ENCODE assay signal across 1 cellular context in the genomic region with DNA sequence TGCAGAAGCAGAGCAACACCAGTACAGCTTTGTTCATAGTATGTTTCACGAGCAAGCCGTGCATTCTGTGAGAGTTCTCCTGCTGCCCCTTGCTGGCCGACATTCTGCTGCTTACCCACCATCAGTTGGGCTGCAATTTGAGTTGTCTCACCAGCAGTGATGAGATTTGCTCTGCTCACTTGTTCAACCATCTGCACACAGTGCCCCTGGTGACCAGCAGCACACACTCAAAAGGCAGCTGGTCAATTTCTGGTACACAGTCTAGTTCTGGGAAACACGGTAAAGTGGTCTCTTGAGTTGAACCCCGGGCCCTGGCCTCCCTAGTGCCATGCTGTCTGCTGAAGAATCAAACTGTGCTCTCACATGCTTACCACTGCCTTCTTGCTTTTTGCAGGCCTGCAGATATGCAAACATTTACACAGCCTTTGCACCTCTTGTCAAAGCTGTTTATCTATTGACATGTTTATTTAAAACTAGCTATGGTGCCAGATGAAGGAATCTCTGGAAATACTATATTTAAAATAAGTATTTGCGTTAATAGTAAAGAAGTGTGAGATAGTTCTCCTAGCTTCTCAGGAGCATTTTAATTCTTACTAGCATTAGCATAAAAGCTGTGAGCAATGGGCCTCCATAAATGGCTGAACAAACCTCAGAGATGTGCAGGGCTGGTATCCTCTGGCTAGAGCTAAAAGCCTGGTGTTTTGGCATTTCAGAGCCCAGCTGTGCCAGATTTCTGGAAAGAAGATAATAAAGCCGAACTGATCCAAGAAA.
TF ChIP-seq lines count a peak whose summit lies in the region.

No MANE protein-coding gene starts in this region.

TF ChIP-seq in H1, 55 proteins besides CTCF, POLR2A, EP300 and RAD21 (continued from another document):
- TF ChIP-seq HDAC6 (IDR thresholded peaks at IDR 0.05; ENCODE audit: low read depth, low read length) (no peak), CTBP2 (IDR thresholded peaks at IDR 0.05; ENCODE audit: borderline replicate concordance, insufficient read depth, insufficient read length, low read length) (no peak), ZNF274 (IDR thresholded peaks at IDR 0.05; ENCODE audit: borderline replicate concordance, extremely low read depth, low read length) (no peak), SP2 (IDR thresholded peaks at IDR 0.05; ENCODE audit: low read length) (no peak)
- TF ChIP-seq, protein P1, sequence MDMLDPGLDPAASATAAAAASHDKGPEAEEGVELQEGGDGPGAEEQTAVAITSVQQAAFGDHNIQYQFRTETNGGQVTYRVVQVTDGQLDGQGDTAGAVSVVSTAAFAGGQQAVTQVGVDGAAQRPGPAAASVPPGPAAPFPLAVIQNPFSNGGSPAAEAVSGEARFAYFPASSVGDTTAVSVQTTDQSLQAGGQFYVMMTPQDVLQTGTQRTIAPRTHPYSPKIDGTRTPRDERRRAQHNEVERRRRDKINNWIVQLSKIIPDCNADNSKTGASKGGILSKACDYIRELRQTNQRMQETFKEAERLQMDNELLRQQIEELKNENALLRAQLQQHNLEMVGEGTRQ (IDR thresholded peaks at IDR 0.05; ENCODE audit: low read length), result no peak
TF ChIP-seq in H1: peak in this region for 0.
